Comparison of ENCODE assay signal across 8 cellular contexts in genomic region chr11:64996327-64996709, GRCh38. TPM values are rescaled to one million over a fixed set of nuclear protein-coding genes. Genes with fewer than 3 reads are reported as not detected.
A peak's percentile ranks its signal among the peaks of the same experiment; 100 is the strongest.
DNase-seq lines count a peak whose midpoint lies in the region; TF ChIP-seq lines count a peak whose summit lies in the region.
"Had no signal": no experiment of that assay in that cellular context is flagged by ENCODE, and none has a peak within 500 bp of the region (broad histone marks: within the 10 kb centered on the region; RNA-seq: fewer than 3 reads in every experiment).

No MANE protein-coding gene starts in this region.

- TF ChIP-seq CTCF in tibial nerve (IDR thresholded peaks at IDR 0.05): no peak

- H3K36me3 ChIP-seq in iPS-18a (ENCODE audit: control insufficient read depth, low read depth, low read length) (no peaks in the 10 kb centered on the region), tibial nerve (no peaks in the 10 kb centered on the region)

- no peak overlapping the region for H3K4me3 Mint-ChIP-seq in activated CD4-positive, alpha-beta T cell treated with anti-CD3 and anti-CD28 coated beads, Interleukin-2, amount 10 ng/mL, durations not matched to agents 24 days and 14 days
- H3K4me3 Mint-ChIP-seq: activated naive CD4-positive, alpha-beta T cell treated with anti-CD3 and anti-CD28 coated beads, Interleukin-2, amount 50 U/mL, for 24 hours had no signal

- H3K9me3 Mint-ChIP-seq in activated CD4-positive, alpha-beta T cell treated with anti-CD3 and anti-CD28 coated beads, Interleukin-2, amount 10 ng/mL, durations not matched to agents 24 days and 14 days: no peaks in the 10 kb centered on the region
- H3K9me3 Mint-ChIP-seq: activated naive CD4-positive, alpha-beta T cell treated with anti-CD3 and anti-CD28 coated beads, Interleukin-2, amount 50 U/mL, for 24 hours had no signal

- peaks cover 5% of the 10 kb centered on the region for H3K4me1 ChIP-seq in iPS-18a (ENCODE audit: control insufficient read depth, low read depth, low read length)
- peaks cover 0 to 15% (median 4%) of the 10 kb centered on the region in 4 donors for H3K4me1 ChIP-seq in tibial nerve

- no peaks in the 10 kb centered on the region for H3K9me3 ChIP-seq in iPS-18a (ENCODE audit: control insufficient read depth, low read depth, low read length)
- H3K9me3 ChIP-seq in tibial nerve: no peaks in the 10 kb centered on the region

- peaks cover 3% of the 10 kb centered on the region for H3K27me3 Mint-ChIP-seq in activated CD4-positive, alpha-beta T cell treated with anti-CD3 and anti-CD28 coated beads, Interleukin-2, amount 10 ng/mL, durations not matched to agents 24 days and 14 days

- no peaks in the 10 kb centered on the region for H3K27me3 ChIP-seq in iPS-18a (ENCODE audit: control insufficient read depth, insufficient read depth, low read length)
- no peaks in the 10 kb centered on the region for H3K27me3 ChIP-seq in tibial nerve

- H3K4me3 ChIP-seq in iPS-18a (ENCODE audit: low read length) (peak overlapping the region; percentile 13), tibial nerve (peak overlapping the region; percentile 15 to 48 (median 40))

- 45 to 46% methylated on average over 11 of the region's 11 CpGs for WGBS in tibial nerve, 2 donors

- no peaks in the 10 kb centered on the region for H3K36me3 Mint-ChIP-seq in activated CD4-positive, alpha-beta T cell treated with anti-CD3 and anti-CD28 coated beads, Interleukin-2, amount 10 ng/mL, durations not matched to agents 24 days and 14 days (ENCODE audit: low read depth)
- H3K36me3 Mint-ChIP-seq: activated naive CD4-positive, alpha-beta T cell treated with anti-CD3 and anti-CD28 coated beads, Interleukin-2, amount 50 U/mL, for 24 hours had no signal

- H3K9ac ChIP-seq in iPS-18a (ENCODE audit: low read length): no peak overlapping the region

- TF ChIP-seq EP300 in tibial nerve (IDR thresholded peaks at IDR 0.05): no peak

- peak overlapping the region; percentile 45 for H3K27ac Mint-ChIP-seq in activated CD4-positive, alpha-beta T cell treated with anti-CD3 and anti-CD28 coated beads, Interleukin-2, amount 10 ng/mL, durations not matched to agents 24 days and 14 days
- H3K27ac Mint-ChIP-seq: activated naive CD4-positive, alpha-beta T cell treated with anti-CD3 and anti-CD28 coated beads, Interleukin-2, amount 50 U/mL, for 24 hours had no signal

- no peak for TF ChIP-seq POLR2A in tibial nerve (IDR thresholded peaks at IDR 0.05)

- H3K4me1 Mint-ChIP-seq in activated CD4-positive, alpha-beta T cell treated with anti-CD3 and anti-CD28 coated beads, Interleukin-2, amount 10 ng/mL, durations not matched to agents 24 days and 14 days: peaks cover 22% of the 10 kb centered on the region

- H3K27ac ChIP-seq in iPS-18a (ENCODE audit: low read length) (no peak overlapping the region), tibial nerve (peak overlapping the region in 3 of 4 donors; percentile 12 to 71 (median 57))

- intact Hi-C loops in activated CD4-positive, alpha-beta T cell treated with anti-CD3 and anti-CD28 coated beads, Interleukin-2, amount 10 ng/mL, durations not matched to agents 24 days and 14 days (cut with micrococcal nuclease): no loop called here

- DNase-seq in activated CD4-positive, alpha-beta T cell treated with anti-CD3 and anti-CD28 coated beads, Interleukin-2, amount 10 ng/mL, durations not matched to agents 24 days and 14 days: no peak
- no peak for DNase-seq in activated CD4-positive, alpha-beta T cell treated with anti-CD3 and anti-CD28 coated beads for 4 hours
- no peak for DNase-seq in tibial nerve (ENCODE audit: low spot score in 2 of 2)
- no peak for DNase-seq in activated T-cell treated with anti-CD3 and anti-CD28 coated beads, Interleukin-2, amount 50 U/mL, for 48 hours
- no peak for DNase-seq in stimulated activated CD8-positive, alpha-beta memory T cell treated with anti-CD3 and anti-CD28 coated beads, Interleukin-4, amount 100 ng/mL, for 48 hours

RNA-seq across cellular contexts. Expression of gene BATF2, which starts 0.5 kb away (rescaled TPM):
- total RNA-seq in activated CD4-positive, alpha-beta T cell treated with anti-CD3 and anti-CD28 coated beads, Interleukin-2, amount 10 ng/mL, durations not matched to agents 24 days and 14 days: 0.09 TPM in 1 of 2 replicates, not detected in the other
- 1 to 10 TPM in 3 of 4 donors, under 1 TPM in 1; 0.63 to 9.6 (median 1.5) TPM for total RNA-seq in tibial nerve

RNA-seq across cellular contexts. Expression of gene ARL2, which starts 17.6 kb away (rescaled TPM):
- 78.8 and 87.9 TPM in 2 replicates for total RNA-seq in activated CD4-positive, alpha-beta T cell treated with anti-CD3 and anti-CD28 coated beads, Interleukin-2, amount 10 ng/mL, durations not matched to agents 24 days and 14 days
- 100 to 1,000 TPM; 174 to 267 (median 193) TPM for total RNA-seq in tibial nerve

RNA-seq across cellular contexts. Expression of gene MAJIN, which starts 24.4 kb away (rescaled TPM):
- total RNA-seq in activated CD4-positive, alpha-beta T cell treated with anti-CD3 and anti-CD28 coated beads, Interleukin-2, amount 10 ng/mL, durations not matched to agents 24 days and 14 days: 0.71 TPM in 1 of 2 replicates, not detected in the other
- total RNA-seq in tibial nerve: not detected
- total RNA-seq: RPMI7951 had no signal

RNA-seq across cellular contexts. Expression of gene SNX15, which starts 30.9 kb away (rescaled TPM):
- 15.9 and 17.9 TPM in 2 replicates for total RNA-seq in activated CD4-positive, alpha-beta T cell treated with anti-CD3 and anti-CD28 coated beads, Interleukin-2, amount 10 ng/mL, durations not matched to agents 24 days and 14 days
- total RNA-seq in tibial nerve: 10 to 100 TPM; 17.1 to 33.3 (median 24.2) TPM

RNA-seq across cellular contexts. Expression of gene SAC3D1, which starts 44.7 kb away (rescaled TPM):
- total RNA-seq in activated CD4-positive, alpha-beta T cell treated with anti-CD3 and anti-CD28 coated beads, Interleukin-2, amount 10 ng/mL, durations not matched to agents 24 days and 14 days: 16.3 and 18.0 TPM in 2 replicates
- total RNA-seq in tibial nerve: 10 to 100 TPM; 10.6 to 16.3 (median 14.1) TPM
